8 cellular contexts compared by ENCODE assay signal in genomic region chr1:211577277-211577825, GRCh38. TPM values are rescaled to one million over a fixed set of nuclear protein-coding genes. Genes with fewer than 3 reads are reported as not detected.
A peak's percentile ranks its signal among the peaks of the same experiment; 100 is the strongest.
DNase-seq lines count a peak whose midpoint lies in the region; TF ChIP-seq lines count a peak whose summit lies in the region.

No MANE protein-coding gene starts in this region.

- no peak overlapping the region for H2BK120ac ChIP-seq in trophoblast cell (ENCODE audit: insufficient read depth, low read length, poor library complexity)

- H3K23ac ChIP-seq in trophoblast cell (ENCODE audit: low read length): no peak overlapping the region

- no peak overlapping the region for H2BK12ac ChIP-seq in trophoblast cell (ENCODE audit: low read length)

- H3K27ac ChIP-seq in Peyer's patch: peak overlapping the region; percentile 90 to 98 (median 94)
- H3K27ac ChIP-seq in trophoblast cell (ENCODE audit: low read depth, low read length): no peak overlapping the region

- DNase-seq in GM12865 (ENCODE audit: low read depth) (no peak), Peyer's patch (no peak), epithelial cell of proximal tubule (ENCODE audit: low read depth) (no peak), trophoblast cell (peak in 1 of 2 donors; percentile 21), epidermal melanocyte (ENCODE audit: insufficient read length, low spot score) (no peak), AG08396 (ENCODE audit: low spot score) (no peak), amniotic stem cell (lab: John Stamatoyannopoulos, UW) (no peak)
- no peak for DNase-seq in activated effector memory CD4-positive, alpha-beta T cell treated with Interleukin-2 at 50 U/mL for 16 hours

- TF ChIP-seq CTCF in GM12865 (IDR thresholded peaks at IDR 0.05; ENCODE audit: insufficient read depth, low read depth, low read length, missing control alignments) (no peak), Peyer's patch (IDR thresholded peaks at IDR 0.05) (no peak), epithelial cell of proximal tubule (conservative IDR thresholded peaks at IDR 0.05; ENCODE audit: low read depth, low read length) (no peak)

- H3K36me3 ChIP-seq in Peyer's patch (peaks cover 0 to 18% (median 0%) of the 10 kb centered on the region in 3 donors), trophoblast cell (ENCODE audit: control insufficient read depth in 1 of 2, insufficient read depth in 2 of 2, low read length in 2 of 2) (peaks cover 0 to 4% of the 10 kb centered on the region in 2 experiments)

- no peaks in the 10 kb centered on the region for H3K9me3 ChIP-seq in Peyer's patch
- peaks cover 2% of the 10 kb centered on the region for H3K9me3 ChIP-seq in trophoblast cell (ENCODE audit: insufficient read depth, low read depth, low read length)

- peaks cover 21% of the 10 kb centered on the region for H3K79me1 ChIP-seq in trophoblast cell (ENCODE audit: low read length)

- H3K18ac ChIP-seq in trophoblast cell (ENCODE audit: low read length): peak overlapping the region; percentile 11

- peak overlapping the region; percentile 8 for H2BK5ac ChIP-seq in trophoblast cell (ENCODE audit: low read depth, low read length, poor library complexity)

- no peak overlapping the region for H2AK5ac ChIP-seq in trophoblast cell (ENCODE audit: low read length)

- H3K9ac ChIP-seq in trophoblast cell (ENCODE audit: low read length): peak overlapping the region; percentile 78

- H3K4me3 ChIP-seq in GM12865 (ENCODE audit: low read depth, low read length): peak overlapping the region; percentile 97
- H3K4me3 ChIP-seq in Peyer's patch: peak overlapping the region; percentile 67 to 90 (median 84)
- peak overlapping the region; percentile 73 for H3K4me3 ChIP-seq in epithelial cell of proximal tubule (ENCODE audit: low read depth, low read length)
- H3K4me3 ChIP-seq in trophoblast cell (ENCODE audit: low read depth, low read length): peak overlapping the region; percentile 98

- H4K91ac ChIP-seq in trophoblast cell (ENCODE audit: low read depth, low read length): peak overlapping the region; percentile 42

- peak overlapping the region; percentile 60 for H3K4me2 ChIP-seq in trophoblast cell (ENCODE audit: low read length)

- peaks cover 0 to 16% (median 8%) of the 10 kb centered on the region in 4 donors for H3K4me1 ChIP-seq in Peyer's patch
- peaks cover 2 to 5% of the 10 kb centered on the region in 2 experiments for H3K4me1 ChIP-seq in trophoblast cell (ENCODE audit: control insufficient read depth in 1 of 2, insufficient read depth in 2 of 2, low read length in 2 of 2)

- H2AFZ ChIP-seq in trophoblast cell (ENCODE audit: insufficient read depth, low read length, poor library complexity): no peak overlapping the region

- H4K8ac ChIP-seq in trophoblast cell (ENCODE audit: low read depth, low read length): peak overlapping the region; percentile 33

- no peak overlapping the region for H4K12ac ChIP-seq in trophoblast cell (ENCODE audit: low read depth, low read length)

- TF ChIP-seq POLR2A in Peyer's patch (IDR thresholded peaks at IDR 0.05): peak in 1 of 2 donors; percentile 28

- H3K27me3 ChIP-seq in Peyer's patch (no peaks in the 10 kb centered on the region), trophoblast cell (ENCODE audit: insufficient read depth, low read length) (no peaks in the 10 kb centered on the region)

- peaks cover 19% of the 10 kb centered on the region for H3K79me2 ChIP-seq in trophoblast cell (ENCODE audit: control insufficient read depth, insufficient read depth, low read length, poor library complexity)

- peak overlapping the region; percentile 81 for H3K4ac ChIP-seq in trophoblast cell (ENCODE audit: low read depth, low read length)

- no peak overlapping the region for H3K14ac ChIP-seq in trophoblast cell (ENCODE audit: low read length)

- no CpG with 5 or more reads among the region's 13 CpGs for WGBS in trophoblast cell (ENCODE audit: extremely low coverage, insufficient coverage, insufficient read length)

RNA-seq across cellular contexts. Expression of gene SLC30A1, which starts 1.6 kb away (rescaled TPM):
- total RNA-seq in Peyer's patch (10 to 100 TPM in 3 of 4 donors, 1 to 10 TPM in 1; 5.8 to 44.7 (median 34.9) TPM), epithelial cell of proximal tubule (5.4 and 6.9 TPM in 2 replicates)
- polyA plus RNA-seq in trophoblast cell (2013): 33.1 and 36.2 TPM in 2 replicates
